ENCODE assay signal across 28 cellular contexts in genomic region chr22:24040946-24041345, GRCh38. TPM values are rescaled to one million over a fixed set of nuclear protein-coding genes. Genes with fewer than 3 reads are reported as not detected.
A peak's percentile ranks its signal among the peaks of the same experiment; 100 is the strongest.
DNase-seq lines count a peak whose midpoint lies in the region; ATAC-seq, FAIRE-seq and TF ChIP-seq lines count a peak whose summit lies in the region.
"Had no signal": no experiment of that assay in that cellular context is flagged by ENCODE, and none has a peak within 500 bp of the region (broad histone marks: within the 10 kb centered on the region; RNA-seq: fewer than 3 reads in every experiment).

No MANE protein-coding gene starts in this region.

- no peak overlapping the region for H2AFZ ChIP-seq in H1 (ENCODE audit: low read length)

- TF ChIP-seq EP300 in H1 (IDR thresholded peaks at IDR 0.05; ENCODE audit: borderline replicate concordance in 1 of 2, low read depth in 2 of 2, low read length in 2 of 2) = no peak

- H3K23me2 ChIP-seq in H1 (ENCODE audit: low read depth, low read length) = no peaks in the 10 kb centered on the region; the same call in 1 of the 2 replicates

- no peak overlapping the region for H4K5ac ChIP-seq in H1 (ENCODE audit: insufficient read length, low read depth, low read length)

- H3K9me3 Mint-ChIP-seq in T-cell (no peaks in the 10 kb centered on the region), osteocyte (ENCODE audit: unreplicated experiment) (no peaks in the 10 kb centered on the region)
- no peaks in the 10 kb centered on the region for H3K9me3 Mint-ChIP-seq in activated CD4-positive, alpha-beta T cell treated with anti-CD3 and anti-CD28 coated beads, Interleukin-2, amount 10 ng/mL, durations not matched to agents 7 days and 5 days
- H3K9me3 Mint-ChIP-seq: CD8-positive, alpha-beta memory T cell had no signal

- TF ChIP-seq RAD21 in H1 (IDR thresholded peaks at IDR 0.05 in 1 of 2, conservative IDR thresholded peaks at IDR 0.05 in 1 of 2; ENCODE audit: low read depth in 2 of 2, low read length in 2 of 2) = no peak

- H3K23ac ChIP-seq in H1 (ENCODE audit: insufficient read length) = no peak overlapping the region

- CTCF ChIA-PET in T-cell (lab: Charles Lee) (no interaction called here), H1 (lab: Charles Lee; ENCODE audit: partially characterized antibody) (interaction anchor here (0.7 to 1.3 kb wide), 2 partner anchors 11 to 112 kb away, joined by 3 to 5 read pairs; no protein-coding TSS in a partner anchor)
- CTCF ChIA-PET in activated CD4-positive, alpha-beta T cell treated with anti-CD3 and anti-CD28 coated beads, Interleukin-2, amount 10 ng/mL, durations not matched to agents 7 days and 5 days (lab: Charles Lee) = interaction anchor here (1.1 kb wide), 1 partner anchor 10 kb away, joined by 3 read pairs; no protein-coding TSS in a partner anchor

- intact Hi-C loops in upper lobe of right lung (cut with DNase I) = no loop called here

- WGBS in H1 (ENCODE audit: extremely low coverage in 1 of 2, insufficient coverage in 1 of 2, insufficient read length in 1 of 2, insufficient replicate concordance in 2 of 2, low coverage in 1 of 2, low lambda C conversion rate in 2 of 2, missing lambda C conversion rate in 1 of 2), 2 experiments = 91% methylated on average over 4 of the region's 4 CpGs; no CpG with 5 or more reads in 1 of the 2 experiments

- no peaks in the 10 kb centered on the region for H3K79me2 ChIP-seq in H1 (ENCODE audit: control insufficient read depth in 1 of 2, insufficient read depth in 2 of 2, low read length in 2 of 2)

- H3K4me3 Mint-ChIP-seq in T-cell (no peak overlapping the region), osteocyte (ENCODE audit: unreplicated experiment) (no peak overlapping the region)
- H3K4me3 Mint-ChIP-seq in activated CD4-positive, alpha-beta T cell treated with anti-CD3 and anti-CD28 coated beads, Interleukin-2, amount 10 ng/mL, durations not matched to agents 7 days and 5 days = no peak overlapping the region
- H3K4me3 Mint-ChIP-seq: CD8-positive, alpha-beta memory T cell had no signal

- peaks cover 59% of the 10 kb centered on the region for H3K36me3 Mint-ChIP-seq in T-cell
- H3K36me3 Mint-ChIP-seq in osteocyte (ENCODE audit: unreplicated experiment) = peaks cover 52% of the 10 kb centered on the region
- H3K36me3 Mint-ChIP-seq in activated CD4-positive, alpha-beta T cell treated with anti-CD3 and anti-CD28 coated beads, Interleukin-2, amount 10 ng/mL, durations not matched to agents 7 days and 5 days (ENCODE audit: low read depth) = peaks cover 61% of the 10 kb centered on the region

- H2BK12ac ChIP-seq in H1 (ENCODE audit: low read depth, low read length) = no peak overlapping the region

- H3K14ac ChIP-seq in H1 (ENCODE audit: insufficient read length) = no peak overlapping the region

- TF ChIP-seq CTCF in H1 (IDR thresholded peaks at IDR 0.05; ENCODE audit: control extremely low read depth in 1 of 3, insufficient read depth in 1 of 3, low read depth in 1 of 3, low read length in 3 of 3) (no peak), osteocyte (IDR thresholded peaks at IDR 0.05) (no peak), upper lobe of right lung (IDR thresholded peaks at IDR 0.05) (no peak)

- no peak for FAIRE-seq in H1 (lab: Jason Lieb, UNC)
- FAIRE-seq: GM12892, HepG2 had no signal

- H3K4me1 Mint-ChIP-seq in T-cell (peaks cover 39 to 53% (median 50%) of the 10 kb centered on the region in 3 donors), osteocyte (ENCODE audit: unreplicated experiment) (peaks cover 19% of the 10 kb centered on the region)
- H3K4me1 Mint-ChIP-seq in activated CD4-positive, alpha-beta T cell treated with anti-CD3 and anti-CD28 coated beads, Interleukin-2, amount 10 ng/mL, durations not matched to agents 7 days and 5 days = peaks cover 23% of the 10 kb centered on the region

- ATAC-seq in T-cell (replicated peaks in 1 of 4) (no peak), upper lobe of right lung (no peak), GM18502 (IDR thresholded peaks at IDR 0.05; ENCODE audit: poor library complexity, unreplicated experiment) (no peak)
- ATAC-seq: HepG2, PC-3 had no signal

- no peak overlapping the region for H3K27ac ChIP-seq in H1 (ENCODE audit: low read depth, low read length)
- no peak overlapping the region for H3K27ac ChIP-seq in upper lobe of right lung
- H3K27ac ChIP-seq: SJCRH30 had no signal

- H3K9me3 ChIP-seq in H1 (ENCODE audit: insufficient read depth in 2 of 2, low read depth in 1 of 2, low read length in 1 of 2) (no peaks in the 10 kb centered on the region), upper lobe of right lung (no peaks in the 10 kb centered on the region)
- H3K9me3 ChIP-seq: SJCRH30 had no signal

- no peak overlapping the region for H2BK15ac ChIP-seq in H1 (ENCODE audit: low read length)

- no peak overlapping the region for H3K9ac ChIP-seq in H1 (replicated peaks in 1 of 4; ENCODE audit: extremely low read depth in 1 of 4, low read depth in 3 of 4, low read length in 3 of 4)

- peaks cover 2% of the 10 kb centered on the region; the same call in 1 of the 2 replicates for H3K79me1 ChIP-seq in H1 (ENCODE audit: low read depth, low read length)

- no peak overlapping the region for H3K18ac ChIP-seq in H1 (ENCODE audit: extremely low read depth, low read length)

- no peak overlapping the region for H2AK5ac ChIP-seq in H1 (ENCODE audit: low read depth, low read length)

- no peaks in the 10 kb centered on the region for H4K20me1 ChIP-seq in H1 (replicated peaks in 1 of 2; ENCODE audit: control insufficient read depth in 1 of 2, insufficient read depth in 2 of 2, low read length in 2 of 2)

- peak; percentile 39 for DNase-seq in G401 (ENCODE audit: low spot score)
- DNase-seq in T-cell = no peak
- DNase-seq in H1 (ENCODE audit: low read depth in 1 of 2, low spot score in 2 of 2) = no peak
- peak; percentile 36 for DNase-seq in osteocyte (ENCODE audit: extremely low spot score, unreplicated experiment)
- DNase-seq in activated CD4-positive, alpha-beta T cell treated with anti-CD3 and anti-CD28 coated beads, Interleukin-2, amount 10 ng/mL, durations not matched to agents 7 days and 5 days = no peak
- no peak for DNase-seq in NCI-H446 (lab: John Stamatoyannopoulos, UW)
- DNase-seq in upper lobe of right lung = no peak
- DNase-seq: C1 segment of cervical spinal cord; CD8-positive, alpha-beta memory T cell; DMS79 treated with DMSO at 0.1 percent for 48 hours; H7; Karpas-422; NCI-H1092; NCI-H1436; NCI-H187; NCI-H2081 treated with DMSO at 0.1 percent for 48 hours; NCI-H2171; NCI-H345; NCI-H524; NCI-H82; NK-92 treated with Interleukin-12 subunit alpha and Interleukin-12 subunit beta, amount 100 ng/mL, for 24 hours; PC-3; SJCRH30 had no signal

- H3K4ac ChIP-seq in H1 (replicated peaks; ENCODE audit: insufficient read length, low read depth, low read length) = no peak overlapping the region

- H2BK5ac ChIP-seq in H1 (ENCODE audit: low read depth, low read length) = no peak overlapping the region

- no peak for TF ChIP-seq POLR2A in H1 (IDR thresholded peaks at IDR 0.05; ENCODE audit: control extremely low read depth in 1 of 2, low read depth in 2 of 2, low read length in 2 of 2)

- no peak overlapping the region for H4K91ac ChIP-seq in H1 (replicated peaks; ENCODE audit: insufficient read length, low read length)

- POLR2A ChIA-PET in T-cell (lab: Charles Lee) = no interaction called here
- POLR2A ChIA-PET in H1 (lab: Charles Lee; ENCODE audit: partially characterized antibody) = interaction anchor here (1.4 kb wide), 1 partner anchor 30 kb away, joined by 3 read pairs; the partner anchor contains the start of gene CABIN1
- POLR2A ChIA-PET in activated CD4-positive, alpha-beta T cell treated with anti-CD3 and anti-CD28 coated beads, Interleukin-2, amount 10 ng/mL, durations not matched to agents 7 days and 5 days (lab: Charles Lee) = no interaction called here

- peak overlapping the region; percentile 4 to 73 for H3K27ac Mint-ChIP-seq in T-cell
- no peak overlapping the region for H3K27ac Mint-ChIP-seq in osteocyte (ENCODE audit: unreplicated experiment)
- H3K27ac Mint-ChIP-seq in activated CD4-positive, alpha-beta T cell treated with anti-CD3 and anti-CD28 coated beads, Interleukin-2, amount 10 ng/mL, durations not matched to agents 7 days and 5 days = no peak overlapping the region

- H3K27me3 Mint-ChIP-seq in T-cell (no peaks in the 10 kb centered on the region), osteocyte (ENCODE audit: unreplicated experiment) (no peaks in the 10 kb centered on the region)
- no peaks in the 10 kb centered on the region for H3K27me3 Mint-ChIP-seq in activated CD4-positive, alpha-beta T cell treated with anti-CD3 and anti-CD28 coated beads, Interleukin-2, amount 10 ng/mL, durations not matched to agents 7 days and 5 days
- H3K27me3 Mint-ChIP-seq: CD8-positive, alpha-beta memory T cell had no signal

- no peak overlapping the region for H3K56ac ChIP-seq in H1 (replicated peaks; ENCODE audit: insufficient read length, low read depth, low read length)

- H3K36me3 ChIP-seq in H1 (ENCODE audit: control insufficient read depth in 2 of 4, insufficient read depth in 4 of 4, low read length in 3 of 4) (peaks cover 5 to 38% (median 14%) of the 10 kb centered on the region in 4 experiments; a peak in 6 of 8 replicates), upper lobe of right lung (peaks cover 62% of the 10 kb centered on the region)

- H3K4me3 ChIP-seq in H1 (ENCODE audit: extremely low read depth in 1 of 4, insufficient read depth in 2 of 4, low read depth in 3 of 4, low read length in 4 of 4) = no peak overlapping the region
- no peak overlapping the region for H3K4me3 ChIP-seq in upper lobe of right lung
- H3K4me3 ChIP-seq: SJCRH30 had no signal

- H3K4me1 ChIP-seq in H1 (replicated peaks in 1 of 4; ENCODE audit: control insufficient read depth in 3 of 4, insufficient read depth in 4 of 4, low read length in 3 of 4) = no peaks in the 10 kb centered on the region
- no peaks in the 10 kb centered on the region for H3K4me1 ChIP-seq in upper lobe of right lung
- H3K4me1 ChIP-seq: SJCRH30 had no signal

- H3K4me2 ChIP-seq in H1 (ENCODE audit: insufficient read depth in 1 of 2, low read depth in 2 of 2, low read length in 2 of 2) = no peak overlapping the region

- in situ Hi-C loops in G401 (cut with HindIII; ENCODE audit: low sequenced_read_pairs) = no loop called here

- H4K8ac ChIP-seq in H1 (ENCODE audit: extremely low read depth, insufficient read depth, low read length) = no peak overlapping the region

- H2BK120ac ChIP-seq in H1 (replicated peaks; ENCODE audit: low read depth, low read length) = no peak overlapping the region

- peak overlapping the region; percentile 54; the same call in 1 of the 2 replicates for H2BK20ac ChIP-seq in H1 (ENCODE audit: low read length)

- no peaks in the 10 kb centered on the region for H3K27me3 ChIP-seq in H1 (replicated peaks in 1 of 4; ENCODE audit: control insufficient read depth in 3 of 4, extremely low read depth in 1 of 4, insufficient read depth in 3 of 4, low read length in 3 of 4)
- H3K27me3 ChIP-seq in upper lobe of right lung = no peaks in the 10 kb centered on the region
- H3K27me3 ChIP-seq: SJCRH30 had no signal

RNA-seq across cellular contexts. Expression of gene CABIN1, which starts 29.8 kb away (rescaled TPM):
- total RNA-seq in G401 (2014; rRNA removed; shearing (Covaris generic)) = not detected in 2 replicates
- total RNA-seq in T-cell = 100 to 1,000 TPM; 134 to 158 (median 145) TPM
- total RNA-seq in H1 (2021; fragmentation: NEBNext Ultra II Directional; extraction: Animal tissue kit (Norgen Biotek cat#: 25700)) = 62.6 and 62.9 TPM in 2 replicates
- 14.1 and 25.5 TPM in 2 replicates for polyA plus RNA-seq in H1 (2011; rRNA removed)
- 12.4 TPM for polyA plus RNA-seq in H1 (2011; cell fraction: cytosol; rRNA removed)
- polyA plus RNA-seq in H1 (2011; cell fraction: nucleus; rRNA removed) = 45.7 TPM
- polyA plus RNA-seq in H1 (2012, experiment 1 of 2) = 37.4 to 59.6 TPM (median 50.8 TPM) in 4 replicates
- 32.1 TPM for polyA plus RNA-seq in H1 (2012, experiment 2 of 2)
- polyA plus RNA-seq in H1 (2013, experiment 1 of 2) = 21.0 TPM
- 19.4 TPM for polyA plus RNA-seq in H1 (2013, experiment 2 of 2)
- 44.1 and 55.5 TPM in 2 replicates for polyA minus RNA-seq in H1 (2011; rRNA and poly(A)+ RNA removed)
- polyA minus RNA-seq in H1 (2011; cell fraction: cytosol; rRNA and poly(A)+ RNA removed) = 42.2 TPM
- 63.0 TPM for polyA minus RNA-seq in H1 (2011; cell fraction: nucleus; rRNA and poly(A)+ RNA removed)
- total RNA-seq in osteocyte = 53.4 and 55.6 TPM in 2 replicates
- total RNA-seq in activated CD4-positive, alpha-beta T cell treated with anti-CD3 and anti-CD28 coated beads, Interleukin-2, amount 10 ng/mL, durations not matched to agents 7 days and 5 days = 100 to 1,000 TPM; 112 to 124 TPM
- total RNA-seq in upper lobe of right lung = 92.0 TPM

RNA-seq across cellular contexts. Expression of gene GSTT4, which starts 35.7 kb away (rescaled TPM):
- not detected in 2 replicates for total RNA-seq in G401 (2014; rRNA removed; shearing (Covaris generic))
- total RNA-seq in T-cell (not detected), osteocyte (not detected in 2 replicates), upper lobe of right lung (not detected)
- total RNA-seq in H1 (2021; fragmentation: NEBNext Ultra II Directional; extraction: Animal tissue kit (Norgen Biotek cat#: 25700)) = not detected in 2 replicates
- polyA plus RNA-seq in H1 (2011; rRNA removed) = 0.08 and 0.14 TPM in 2 replicates
- not detected for polyA plus RNA-seq in H1 (2011; cell fraction: cytosol; rRNA removed)
- polyA plus RNA-seq in H1 (2011; cell fraction: nucleus; rRNA removed) = not detected
- polyA plus RNA-seq in H1 (2012, experiment 1 of 2) = not detected in 4 replicates
- polyA plus RNA-seq in H1 (2012, experiment 2 of 2) = not detected
- polyA plus RNA-seq in H1 (2013, experiment 1 of 2) = not detected
- polyA plus RNA-seq in H1 (2013, experiment 2 of 2) = 0.09 TPM
- not detected in 2 replicates for polyA minus RNA-seq in H1 (2011; rRNA and poly(A)+ RNA removed)
- polyA minus RNA-seq in H1 (2011; cell fraction: cytosol; rRNA and poly(A)+ RNA removed) = not detected
- polyA minus RNA-seq in H1 (2011; cell fraction: nucleus; rRNA and poly(A)+ RNA removed) = not detected
- not detected for total RNA-seq in activated CD4-positive, alpha-beta T cell treated with anti-CD3 and anti-CD28 coated beads, Interleukin-2, amount 10 ng/mL, durations not matched to agents 7 days and 5 days
- total RNA-seq: A673; CD8-positive, alpha-beta memory T cell; H7; HT-29; PC-3; SJCRH30 had no signal
- polyA plus RNA-seq: CD8-positive, alpha-beta memory T cell had no signal

Comparison
In these comparisons a context has a peak if more than half of its experiments do, and no peak if none do; other contexts are left out.
1. DNase-seq: peak in G401 (single experiment) and osteocyte (single experiment); none in T-cell (0 of 34), H1 (0 of 2), activated CD4-positive, alpha-beta T cell treated with anti-CD3 and anti-CD28 coated beads, Interleukin-2, amount 10 ng/mL, durations not matched to agents 7 days and 5 days (single experiment), NCI-H446 (0 of 2) and upper lobe of right lung (single experiment).
2. H3K27ac Mint-ChIP-seq: peak in T-cell (2 of 2); none in osteocyte (single experiment) and activated CD4-positive, alpha-beta T cell treated with anti-CD3 and anti-CD28 coated beads, Interleukin-2, amount 10 ng/mL, durations not matched to agents 7 days and 5 days (single experiment).
3. RNA of gene CABIN1, which starts 29.8 kb away (total RNA-seq): 134 to 158 TPM in T-cell, 112 to 124 TPM in activated CD4-positive, alpha-beta T cell treated with anti-CD3 and anti-CD28 coated beads, Interleukin-2, amount 10 ng/mL, durations not matched to agents 7 days and 5 days, 92.0 TPM in upper lobe of right lung (single experiment), 62.6 to 62.9 TPM in H1 and 53.4 to 55.6 TPM in osteocyte; not detected in G401; every median in the first group is over 10 times any median in the second.
4. CTCF ChIA-PET loops: an anchor here in H1 (0.7 to 1.3 kb wide) and activated CD4-positive, alpha-beta T cell treated with anti-CD3 and anti-CD28 coated beads, Interleukin-2, amount 10 ng/mL, durations not matched to agents 7 days and 5 days (1.1 kb wide); none called in T-cell.